ENCODE assay signal across 20 cellular contexts in genomic region chr6:138943089-138943625, GRCh38. TPM values are rescaled to one million over a fixed set of nuclear protein-coding genes. Genes with fewer than 3 reads are reported as not detected.
DNase-seq lines count a peak whose midpoint lies in the region; ATAC-seq and TF ChIP-seq lines count a peak whose summit lies in the region.
"Had no signal": no experiment of that assay in that cellular context is flagged by ENCODE, and none has a peak within 500 bp of the region (broad histone marks: within the 10 kb centered on the region; RNA-seq: fewer than 3 reads in every experiment).

No MANE protein-coding gene starts in this region.

- H4K5ac ChIP-seq in H9 (ENCODE audit: insufficient read length, low read depth, low read length): no peak overlapping the region

- DNase-seq in activated naive CD8-positive, alpha-beta T cell treated with anti-CD3 and anti-CD28 coated beads for 36 hours: no peak
- DNase-seq in activated naive CD8-positive, alpha-beta T cell treated with anti-CD3 and anti-CD28 coated beads, Interleukin-2, amount 50 U/mL, for 24 hours: no peak
- DNase-seq in H9 (no peak), epidermal melanocyte (ENCODE audit: insufficient read length, low spot score) (peak; percentile 17), retina (peak; percentile 12), RPMI8226 (no peak), NCI-H748 (lab: John Stamatoyannopoulos, UW; ENCODE audit: unreplicated experiment) (no peak)
- DNase-seq: AML-193; CD4-positive, alpha-beta T cell; COR-L47; DMS53; MM.1S; NCI-H2029 treated with DMSO at 0.1 percent for 48 hours; NCI-H446 treated with DMSO at 0.1 percent for 48 hours; PC-9; Right ventricle myocardium superior had no signal

- no peak overlapping the region for H3K4ac ChIP-seq in H9 (ENCODE audit: low read depth, low read length)

- H3K4me3 Mint-ChIP-seq in activated naive CD8-positive, alpha-beta T cell treated with anti-CD3 and anti-CD28 coated beads for 36 hours: no peak overlapping the region
- H3K4me3 Mint-ChIP-seq in activated naive CD8-positive, alpha-beta T cell treated with anti-CD3 and anti-CD28 coated beads, Interleukin-2, amount 50 U/mL, for 24 hours: no peak overlapping the region
- H3K4me3 Mint-ChIP-seq in H9: no peak overlapping the region
- H3K4me3 Mint-ChIP-seq: CD4-positive, alpha-beta T cell had no signal

- no peak overlapping the region for H3K56ac ChIP-seq in H9 (ENCODE audit: insufficient read length, low read depth, low read length)

- H3K4me2 ChIP-seq in H9 (ENCODE audit: insufficient read depth, insufficient read length, low read length): no peak overlapping the region
- H3K4me2 ChIP-seq: BLaER1 treated with 17β-estradiol and CSF1 and Interleukin-3, amounts not matched to agents 10 nM and 100 nM; PC-9 had no signal

- H3K9ac ChIP-seq in H9 (ENCODE audit: extremely low read depth, insufficient read length, low read length): no peak overlapping the region
- H3K9ac ChIP-seq: BLaER1 treated with 17β-estradiol and CSF1 and Interleukin-3, amounts not matched to agents 10 nM and 100 nM; KMS-11 had no signal

- H3K79me1 ChIP-seq in H9 (ENCODE audit: insufficient read depth, low read depth, low read length, poor library complexity, severe bottlenecking): no peaks in the 10 kb centered on the region

- H3K27me3 ChIP-seq in H9 (ENCODE audit: insufficient read depth, low read length): no peaks in the 10 kb centered on the region
- H3K27me3 ChIP-seq: BLaER1 treated with 17β-estradiol and CSF1 and Interleukin-3, amounts not matched to agents 10 nM and 100 nM; SJSA1 had no signal

- H3K23ac ChIP-seq in H9 (ENCODE audit: insufficient read length, low read depth, low read length): no peak overlapping the region

- H2BK5ac ChIP-seq in H9 (ENCODE audit: insufficient read length, low read length): no peak overlapping the region

- H3K36me3 Mint-ChIP-seq in activated naive CD8-positive, alpha-beta T cell treated with anti-CD3 and anti-CD28 coated beads for 36 hours: peaks cover 48% of the 10 kb centered on the region
- H3K36me3 Mint-ChIP-seq in activated naive CD8-positive, alpha-beta T cell treated with anti-CD3 and anti-CD28 coated beads, Interleukin-2, amount 50 U/mL, for 24 hours (ENCODE audit: low read depth): peaks cover 58% of the 10 kb centered on the region
- H3K36me3 Mint-ChIP-seq in H9 (ENCODE audit: insufficient read depth in 1 of 3, low read depth in 3 of 3): peaks cover 36 to 60% (median 59%) of the 10 kb centered on the region in 3 experiments

- no CpG with 5 or more reads among the region's 2 CpGs for WGBS in H9 (ENCODE audit: extremely low coverage, insufficient read length, low lambda C conversion rate)

- no peak overlapping the region for H4K91ac ChIP-seq in H9 (ENCODE audit: insufficient read length, low read depth, low read length)

- H3K14ac ChIP-seq in H9 (ENCODE audit: insufficient read depth, low read length): no peak overlapping the region

- no peak overlapping the region for H2BK15ac ChIP-seq in H9 (ENCODE audit: low read depth, low read length)

- H2AK5ac ChIP-seq in H9 (ENCODE audit: insufficient read length, low read length): no peak overlapping the region

- no peak overlapping the region for H2BK20ac ChIP-seq in H9 (ENCODE audit: low read depth, low read length, poor library complexity, severe bottlenecking)

- no peaks in the 10 kb centered on the region for H3K23me2 ChIP-seq in H9 (ENCODE audit: insufficient read length, low read depth, low read length, poor library complexity, severe bottlenecking)

- no peaks in the 10 kb centered on the region for H3K9me3 ChIP-seq in H9 (ENCODE audit: control insufficient read depth, low read depth, low read length)
- H3K9me3 ChIP-seq: SJSA1 had no signal

- no peak overlapping the region for H2BK12ac ChIP-seq in H9 (ENCODE audit: insufficient read length, low read depth, low read length)

- no peaks in the 10 kb centered on the region for H3K27me3 Mint-ChIP-seq in activated naive CD8-positive, alpha-beta T cell treated with anti-CD3 and anti-CD28 coated beads for 36 hours
- no peaks in the 10 kb centered on the region for H3K27me3 Mint-ChIP-seq in activated naive CD8-positive, alpha-beta T cell treated with anti-CD3 and anti-CD28 coated beads, Interleukin-2, amount 50 U/mL, for 24 hours
- no peaks in the 10 kb centered on the region for H3K27me3 Mint-ChIP-seq in H9 (ENCODE audit: low read depth)
- H3K27me3 Mint-ChIP-seq: CD4-positive, alpha-beta T cell had no signal

- H2BK120ac ChIP-seq in H9 (ENCODE audit: low read depth, low read length, poor library complexity, severe bottlenecking): no peak overlapping the region

- no peak overlapping the region for H3T11ph ChIP-seq in H9 (ENCODE audit: low read length)

- peaks cover 2% of the 10 kb centered on the region for H4K20me1 ChIP-seq in H9 (ENCODE audit: control insufficient read depth, insufficient read depth, insufficient read length)

- no peak for TF ChIP-seq CTCF in H9 (conservative IDR thresholded peaks at IDR 0.05)

- peak overlapping the region; percentile 26 for H3K27ac Mint-ChIP-seq in activated naive CD8-positive, alpha-beta T cell treated with anti-CD3 and anti-CD28 coated beads for 36 hours
- no peak overlapping the region for H3K27ac Mint-ChIP-seq in activated naive CD8-positive, alpha-beta T cell treated with anti-CD3 and anti-CD28 coated beads, Interleukin-2, amount 50 U/mL, for 24 hours
- peak overlapping the region in 2 of 3 experiments; percentile 62 to 74; a peak in 2 of 7 replicates for H3K27ac Mint-ChIP-seq in H9

- no peaks in the 10 kb centered on the region for H3K79me2 ChIP-seq in H9 (ENCODE audit: insufficient read depth, low read length)

- ATAC-seq in activated naive CD8-positive, alpha-beta T cell treated with anti-CD3 and anti-CD28 coated beads, Interleukin-2, amount 50 U/mL, for 24 hours: no peak
- ATAC-seq in HG03378 (IDR thresholded peaks at IDR 0.05; ENCODE audit: unreplicated experiment): no peak

- H3K27ac ChIP-seq in H9 (ENCODE audit: insufficient read length, low read depth, low read length): no peak overlapping the region
- H3K27ac ChIP-seq: BLaER1 treated with 17β-estradiol and CSF1 and Interleukin-3, amounts not matched to agents 10 nM and 100 nM; SJSA1 had no signal

- H3K4me1 ChIP-seq in H9 (ENCODE audit: insufficient read depth, low read length): no peaks in the 10 kb centered on the region

- no peak overlapping the region for H3K18ac ChIP-seq in H9 (ENCODE audit: insufficient read length, low read depth, low read length)

- H3K9me3 Mint-ChIP-seq in activated naive CD8-positive, alpha-beta T cell treated with anti-CD3 and anti-CD28 coated beads for 36 hours: peaks cover 7% of the 10 kb centered on the region
- no peaks in the 10 kb centered on the region for H3K9me3 Mint-ChIP-seq in activated naive CD8-positive, alpha-beta T cell treated with anti-CD3 and anti-CD28 coated beads, Interleukin-2, amount 50 U/mL, for 24 hours
- H3K9me3 Mint-ChIP-seq in H9: peaks cover 4% of the 10 kb centered on the region in 2 experiments; a peak in 4 of 5 replicates
- H3K9me3 Mint-ChIP-seq: CD4-positive, alpha-beta T cell had no signal

- H3K4me1 Mint-ChIP-seq in activated naive CD8-positive, alpha-beta T cell treated with anti-CD3 and anti-CD28 coated beads for 36 hours: peaks cover 32% of the 10 kb centered on the region
- H3K4me1 Mint-ChIP-seq in activated naive CD8-positive, alpha-beta T cell treated with anti-CD3 and anti-CD28 coated beads, Interleukin-2, amount 50 U/mL, for 24 hours: peaks cover 38% of the 10 kb centered on the region
- peaks cover 5 to 7% of the 10 kb centered on the region in 2 experiments for H3K4me1 Mint-ChIP-seq in H9

- no peak overlapping the region for H2AFZ ChIP-seq in H9 (ENCODE audit: low read length)
- H2AFZ ChIP-seq: PC-9 had no signal

- no peak overlapping the region for H4K8ac ChIP-seq in H9 (replicated peaks; ENCODE audit: insufficient read length, low read depth, low read length)

RNA-seq across cellular contexts. Expression of gene REPS1, which starts 44.9 kb away (rescaled TPM):
- total RNA-seq in activated naive CD8-positive, alpha-beta T cell treated with anti-CD3 and anti-CD28 coated beads for 36 hours: 10 to 100 TPM; 59.7 to 73.2 TPM
- total RNA-seq in H9 (2021): 68.3 and 74.4 TPM in 2 replicates

Comparison
In these comparisons a context has a peak if more than half of its experiments do, and no peak if none do; other contexts are left out.
1. DNase-seq: peak in epidermal melanocyte (single experiment) and retina (single experiment); none in activated naive CD8-positive, alpha-beta T cell treated with anti-CD3 and anti-CD28 coated beads for 36 hours (single experiment), activated naive CD8-positive, alpha-beta T cell treated with anti-CD3 and anti-CD28 coated beads, Interleukin-2, amount 50 U/mL, for 24 hours (single experiment), H9 (single experiment), RPMI8226 (single experiment) and NCI-H748 (single experiment).